ENCODE assay signal across 16 cellular contexts in genomic region chr7:82542665-82543064, GRCh38.
A peak's percentile ranks its signal among the peaks of the same experiment; 100 is the strongest.
DNase-seq lines count a peak whose midpoint lies in the region; ATAC-seq and TF ChIP-seq lines count a peak whose summit lies in the region.
"Had no signal": no experiment of that assay in that cellular context is flagged by ENCODE, and none has a peak within 500 bp of the region (broad histone marks: within the 10 kb centered on the region; RNA-seq: fewer than 3 reads in every experiment).

No MANE protein-coding gene starts in this region.

- H3K4me1 ChIP-seq in GM23338 (ENCODE audit: insufficient read depth), result no peaks in the 10 kb centered on the region
- H3K4me1 ChIP-seq in esophagus squamous epithelium, result no peaks in the 10 kb centered on the region
- H3K4me1 ChIP-seq: upper lobe of left lung had no signal

- intact Hi-C loops in esophagus squamous epithelium (cut with DNase I), result no loop called here

- H3K36me3 Mint-ChIP-seq in HFFc6 (ENCODE audit: low read depth) (no peaks in the 10 kb centered on the region), GM23338 (ENCODE audit: low read depth) (no peaks in the 10 kb centered on the region)
- H3K36me3 Mint-ChIP-seq: activated naive CD4-positive, alpha-beta T cell treated with anti-CD3 and anti-CD28 coated beads, Interleukin-2, amount 50 U/mL, for 24 hours; stimulated activated effector memory CD8-positive, alpha-beta T cell treated with anti-CD3 and anti-CD28 coated beads, Interleukin-12 subunit alpha, Interleukin-12 subunit beta, amount 100 ng/mL, for 72 hours had no signal

- POLR2A ChIA-PET in AG04449 (lab: Yijun Ruan, JAX), result interaction anchor here (0.6 kb wide), 2 partner anchors 14 to 507 kb away, joined by 3 to 4 read pairs; no protein-coding TSS in a partner anchor

- no peak for TF ChIP-seq POLR2A in esophagus squamous epithelium (IDR thresholded peaks at IDR 0.05)

- in situ Hi-C loops in astrocyte of the spinal cord (cut with HindIII; ENCODE audit: low sequenced_read_pairs), result no loop called here

- H3K36me3 ChIP-seq in GM23338 (ENCODE audit: insufficient read depth), result no peaks in the 10 kb centered on the region
- H3K36me3 ChIP-seq in esophagus squamous epithelium, result no peaks in the 10 kb centered on the region
- H3K36me3 ChIP-seq: MG63, upper lobe of left lung had no signal

- DNase-seq in AG04449 (ENCODE audit: low read depth, low spot score) (peak; percentile 74), HFFc6 (peak; percentile 79), astrocyte of the spinal cord (ENCODE audit: low read depth, low spot score) (peak; percentile 84), kidney tubule cell (ENCODE audit: low spot score) (peak; percentile 52), GM23338 (ENCODE audit: low spot score) (no peak), MV-4-11 (lab: John Stamatoyannopoulos, UW) (no peak), esophagus squamous epithelium (lab: John Stamatoyannopoulos, UW) (no peak), foreskin melanocyte (no peak)
- DNase-seq: ACHN; activated CD8-positive, alpha-beta memory T cell treated with anti-CD3 and anti-CD28 coated beads, Interleukin-2, amount 50 U/mL, for 48 hours; DMS53; MG63; NCI-H82; upper lobe of left lung had no signal

- H3K27me3 ChIP-seq in GM23338 (ENCODE audit: insufficient read depth) (no peaks in the 10 kb centered on the region), esophagus squamous epithelium (peaks cover 0 to 36% (median 0%) of the 10 kb centered on the region in 4 donors)
- H3K27me3 ChIP-seq: MG63, upper lobe of left lung had no signal

- H3K4me1 Mint-ChIP-seq in HFFc6 (ENCODE audit: low read depth), result peaks cover 23% of the 10 kb centered on the region
- no peaks in the 10 kb centered on the region for H3K4me1 Mint-ChIP-seq in GM23338
- H3K4me1 Mint-ChIP-seq: activated naive CD4-positive, alpha-beta T cell treated with anti-CD3 and anti-CD28 coated beads, Interleukin-2, amount 50 U/mL, for 24 hours; stimulated activated effector memory CD8-positive, alpha-beta T cell treated with anti-CD3 and anti-CD28 coated beads, Interleukin-12 subunit alpha, Interleukin-12 subunit beta, amount 100 ng/mL, for 72 hours had no signal

- no peaks in the 10 kb centered on the region for H3F3A ChIP-seq in GM23338 (replicated peaks; ENCODE audit: low read depth)

- H3K4me3 Mint-ChIP-seq in HFFc6, result no peak overlapping the region
- H3K4me3 Mint-ChIP-seq in GM23338, result no peak overlapping the region
- H3K4me3 Mint-ChIP-seq: activated naive CD4-positive, alpha-beta T cell treated with anti-CD3 and anti-CD28 coated beads, Interleukin-2, amount 50 U/mL, for 24 hours; stimulated activated effector memory CD8-positive, alpha-beta T cell treated with anti-CD3 and anti-CD28 coated beads, Interleukin-12 subunit alpha, Interleukin-12 subunit beta, amount 100 ng/mL, for 72 hours had no signal

- no peak for ATAC-seq in GM23338
- ATAC-seq: stimulated activated effector memory CD8-positive, alpha-beta T cell treated with anti-CD3 and anti-CD28 coated beads, Interleukin-12 subunit alpha, Interleukin-12 subunit beta, amount 100 ng/mL, for 72 hours had no signal

- peaks cover 6% of the 10 kb centered on the region for H3K27me3 Mint-ChIP-seq in HFFc6 (ENCODE audit: insufficient read depth)
- H3K27me3 Mint-ChIP-seq in GM23338 (ENCODE audit: insufficient read depth, low read depth, poor library complexity), result no peaks in the 10 kb centered on the region
- H3K27me3 Mint-ChIP-seq: activated naive CD4-positive, alpha-beta T cell treated with anti-CD3 and anti-CD28 coated beads, Interleukin-2, amount 50 U/mL, for 24 hours had no signal

- no peak overlapping the region for H3K4me2 ChIP-seq in GM23338

- H3K9me2 ChIP-seq in GM23338 (ENCODE audit: insufficient read depth), result no peaks in the 10 kb centered on the region

- H3K9me3 ChIP-seq in esophagus squamous epithelium, result no peaks in the 10 kb centered on the region
- H3K9me3 ChIP-seq: MG63, upper lobe of left lung had no signal

- H3K27ac ChIP-seq in GM23338 (ENCODE audit: low read depth) (no peak overlapping the region), esophagus squamous epithelium (no peak overlapping the region)
- H3K27ac ChIP-seq: upper lobe of left lung had no signal

- 55 to 57% methylated on average over 2 of the region's 2 CpGs for WGBS in esophagus squamous epithelium, 2 donors

- H3K79me2 ChIP-seq in GM23338 (replicated peaks; ENCODE audit: insufficient read depth), result no peaks in the 10 kb centered on the region

- H3K27ac Mint-ChIP-seq in HFFc6, result no peak overlapping the region
- H3K27ac Mint-ChIP-seq in GM23338, result no peak overlapping the region; the same call in 1 of the 2 replicates
- H3K27ac Mint-ChIP-seq: activated naive CD4-positive, alpha-beta T cell treated with anti-CD3 and anti-CD28 coated beads, Interleukin-2, amount 50 U/mL, for 24 hours; stimulated activated effector memory CD8-positive, alpha-beta T cell treated with anti-CD3 and anti-CD28 coated beads, Interleukin-12 subunit alpha, Interleukin-12 subunit beta, amount 100 ng/mL, for 72 hours had no signal

- TF ChIP-seq CTCF in AG04449 (IDR thresholded peaks at IDR 0.05; ENCODE audit: insufficient read depth, low read length, missing control alignments) (no peak), HFFc6 (IDR thresholded peaks at IDR 0.05) (no peak), astrocyte of the spinal cord (IDR thresholded peaks at IDR 0.05; ENCODE audit: low read depth, low read length) (no peak), GM23338 (conservative IDR thresholded peaks at IDR 0.05; ENCODE audit: low read depth in 2 of 2) (no peak), esophagus squamous epithelium (IDR thresholded peaks at IDR 0.05) (no peak)

- CTCF ChIA-PET in AG04449 (lab: Yijun Ruan, JAX), result no interaction called here

- H3K4me3 ChIP-seq in AG04449 (ENCODE audit: low read depth, low read length), result no peak overlapping the region
- no peak overlapping the region for H3K4me3 ChIP-seq in astrocyte of the spinal cord (ENCODE audit: low read depth, low read length)
- H3K4me3 ChIP-seq in GM23338, result no peak overlapping the region
- H3K4me3 ChIP-seq in esophagus squamous epithelium, result no peak overlapping the region
- H3K4me3 ChIP-seq: MG63, upper lobe of left lung had no signal

- no peak overlapping the region for H2AFZ ChIP-seq in GM23338

- H3K9me3 Mint-ChIP-seq in HFFc6 (peaks cover 4% of the 10 kb centered on the region; the same call in 1 of the 2 replicates), GM23338 (no peaks in the 10 kb centered on the region)
- H3K9me3 Mint-ChIP-seq: activated naive CD4-positive, alpha-beta T cell treated with anti-CD3 and anti-CD28 coated beads, Interleukin-2, amount 50 U/mL, for 24 hours; stimulated activated effector memory CD8-positive, alpha-beta T cell treated with anti-CD3 and anti-CD28 coated beads, Interleukin-12 subunit alpha, Interleukin-12 subunit beta, amount 100 ng/mL, for 72 hours had no signal

- no peaks in the 10 kb centered on the region; the same call in 1 of the 2 replicates for H4K20me1 ChIP-seq in GM23338 (replicated peaks; ENCODE audit: insufficient read depth)

TF ChIP-seq in GM23338, 12 proteins besides CTCF, POLR2A, EP300 and RAD21:
- no peak for TF ChIP-seq POLR2AphosphoS5 (IDR thresholded peaks at IDR 0.05; ENCODE audit: low read depth)
TF ChIP-seq in GM23338: peak in this region for 0.

Comparison
In these comparisons a context has a peak if more than half of its experiments do, and no peak if none do; other contexts are left out.
1. DNase-seq: peak in AG04449 (single experiment), HFFc6 (single experiment), astrocyte of the spinal cord (single experiment) and kidney tubule cell (single experiment); none in GM23338 (single experiment), MV-4-11 (single experiment), esophagus squamous epithelium (single experiment) and foreskin melanocyte (single experiment).